ENCODE assay signal across 9 cellular contexts in genomic region chr15:74373056-74373650, GRCh38. TPM values are rescaled to one million over a fixed set of nuclear protein-coding genes. Genes with fewer than 3 reads are reported as not detected.
A peak's percentile ranks its signal among the peaks of the same experiment; 100 is the strongest.
DNase-seq lines count a peak whose midpoint lies in the region; ATAC-seq, FAIRE-seq and TF ChIP-seq lines count a peak whose summit lies in the region.
"Had no signal": no experiment of that assay in that cellular context is flagged by ENCODE, and none has a peak within 500 bp of the region (broad histone marks: within the 10 kb centered on the region; RNA-seq: fewer than 3 reads in every experiment).

No MANE protein-coding gene starts in this region.

- H2BK120ac ChIP-seq in H1 (replicated peaks; ENCODE audit: low read depth, low read length): no peak overlapping the region

- no peak for TF ChIP-seq EP300 in H1 (IDR thresholded peaks at IDR 0.05; ENCODE audit: borderline replicate concordance in 1 of 2, low read depth in 2 of 2, low read length in 2 of 2)

- H2BK20ac ChIP-seq in H1 (ENCODE audit: low read length): peak overlapping the region; percentile 43; the same call in 1 of the 2 replicates

- DNase-seq in activated CD8-positive, alpha-beta memory T cell treated with anti-CD3 and anti-CD28 coated beads, Interleukin-2, amount 50 U/mL, for 4 hours: peak; percentile 14
- DNase-seq in activated CD8-positive, alpha-beta memory T cell treated with anti-CD3 and anti-CD28 coated beads, Interleukin-2, amount 50 U/mL, for 48 hours: no peak
- DNase-seq in PC-3: no peak
- DNase-seq in H1 (ENCODE audit: low read depth in 1 of 2, low spot score in 2 of 2): no peak
- DNase-seq in stimulated activated effector memory CD8-positive, alpha-beta T cell treated with anti-CD3 and anti-CD28 coated beads, Interleukin-12 subunit alpha, Interleukin-12 subunit beta, amount 100 ng/mL, for 72 hours (ENCODE audit: low spot score in 2 of 2): no peak
- no peak for DNase-seq in NCI-H2107 (lab: John Stamatoyannopoulos, UW)
- no peak for DNase-seq in spleen

- H3K9me3 ChIP-seq in PC-3 (ENCODE audit: low read length) (no peaks in the 10 kb centered on the region), H1 (ENCODE audit: insufficient read depth in 2 of 2, low read depth in 1 of 2, low read length in 1 of 2) (no peaks in the 10 kb centered on the region), spleen (no peaks in the 10 kb centered on the region)

- WGBS in H1 (ENCODE audit: extremely low coverage in 1 of 2, insufficient coverage in 1 of 2, insufficient read length in 1 of 2, insufficient replicate concordance in 2 of 2, low coverage in 1 of 2, low lambda C conversion rate in 2 of 2, missing lambda C conversion rate in 1 of 2), 2 experiments: 71% methylated on average over 13 of the region's 13 CpGs; no CpG with 5 or more reads in 1 of the 2 experiments
- 56 to 70% (median 63%) methylated on average over 13 of the region's 13 CpGs for WGBS in spleen, 5 donors

- peak overlapping the region; percentile 75 for H4K91ac ChIP-seq in H1 (replicated peaks; ENCODE audit: insufficient read length, low read length)

- H3K36me3 Mint-ChIP-seq in stimulated activated effector memory CD8-positive, alpha-beta T cell treated with anti-CD3 and anti-CD28 coated beads, Interleukin-12 subunit alpha, Interleukin-12 subunit beta, amount 100 ng/mL, for 72 hours: no peaks in the 10 kb centered on the region

- no peak overlapping the region for H3K23ac ChIP-seq in H1 (ENCODE audit: insufficient read length)

- no peak overlapping the region for H3K14ac ChIP-seq in H1 (ENCODE audit: insufficient read length)

- ATAC-seq in PC-3: no peak
- no peak for ATAC-seq in stimulated activated effector memory CD8-positive, alpha-beta T cell treated with anti-CD3 and anti-CD28 coated beads, Interleukin-12 subunit alpha, Interleukin-12 subunit beta, amount 100 ng/mL, for 72 hours
- ATAC-seq in GM18909 (IDR thresholded peaks at IDR 0.05; ENCODE audit: poor library complexity, unreplicated experiment): no peak

- POLR2A ChIA-PET in PC-3 (lab: Charles Lee; ENCODE audit: unreplicated experiment): no interaction called here
- POLR2A ChIA-PET in H1 (lab: Charles Lee; ENCODE audit: partially characterized antibody): interaction anchor here (0.7 to 3.1 kb wide), 2 partner anchors 10 to 387 kb away, joined by 3 to 9 read pairs; no protein-coding TSS in a partner anchor

- no peaks in the 10 kb centered on the region for H3K79me2 ChIP-seq in PC-3 (ENCODE audit: low read length)
- no peaks in the 10 kb centered on the region for H3K79me2 ChIP-seq in H1 (ENCODE audit: control insufficient read depth in 1 of 2, insufficient read depth in 2 of 2, low read length in 2 of 2)

- peak overlapping the region; percentile 81; the same call in 1 of the 2 replicates for H2BK5ac ChIP-seq in H1 (ENCODE audit: low read depth, low read length)

- peak overlapping the region; percentile 79 for H3K4ac ChIP-seq in H1 (replicated peaks; ENCODE audit: insufficient read length, low read depth, low read length)

- no peak overlapping the region for H3K9ac ChIP-seq in PC-3 (ENCODE audit: low read length)
- H3K9ac ChIP-seq in H1 (replicated peaks in 1 of 4; ENCODE audit: extremely low read depth in 1 of 4, low read depth in 3 of 4, low read length in 3 of 4): no peak overlapping the region

- H3K4me3 Mint-ChIP-seq in stimulated activated effector memory CD8-positive, alpha-beta T cell treated with anti-CD3 and anti-CD28 coated beads, Interleukin-12 subunit alpha, Interleukin-12 subunit beta, amount 100 ng/mL, for 72 hours: peak overlapping the region; percentile 82

- H3K9me2 ChIP-seq in PC-3 (replicated peaks; ENCODE audit: low read length): no peaks in the 10 kb centered on the region

- H3K79me1 ChIP-seq in H1 (ENCODE audit: low read depth, low read length): no peaks in the 10 kb centered on the region; the same call in 1 of the 2 replicates

- H3K27me3 ChIP-seq in PC-3 (ENCODE audit: low read length): peaks cover 11% of the 10 kb centered on the region
- H3K27me3 ChIP-seq in H1 (replicated peaks in 1 of 4; ENCODE audit: control insufficient read depth in 3 of 4, extremely low read depth in 1 of 4, insufficient read depth in 3 of 4, low read length in 3 of 4): peaks cover 0 to 3% (median 0%) of the 10 kb centered on the region in 4 experiments; a peak in 3 of 7 replicates
- peaks cover 0 to 14% (median 0%) of the 10 kb centered on the region in 7 donors for H3K27me3 ChIP-seq in spleen (replicated peaks in 1 of 7)
- H3K27me3 ChIP-seq: cardiac muscle cell had no signal

- H3K4me3 ChIP-seq in PC-3 (ENCODE audit: low read length): peak overlapping the region; percentile 85; the same call in 1 of the 2 replicates
- peak overlapping the region in 2 of 4 experiments; percentile 59 to 74; a peak in 2 of 8 replicates for H3K4me3 ChIP-seq in H1 (ENCODE audit: extremely low read depth in 1 of 4, insufficient read depth in 2 of 4, low read depth in 3 of 4, low read length in 4 of 4)
- peak overlapping the region in 4 of 8 donors; percentile 60 to 92 (median 78) for H3K4me3 ChIP-seq in spleen

- peak overlapping the region; percentile 100 for H3K4me2 ChIP-seq in PC-3 (ENCODE audit: low read length)
- peak overlapping the region; percentile 76 to 99; a peak in 3 of 4 replicates for H3K4me2 ChIP-seq in H1 (ENCODE audit: insufficient read depth in 1 of 2, low read depth in 2 of 2, low read length in 2 of 2)

- H2AK5ac ChIP-seq in H1 (ENCODE audit: low read depth, low read length): peak overlapping the region; percentile 57; the same call in 1 of the 2 replicates

- peak overlapping the region; percentile 73; the same call in 1 of the 2 replicates for H3K18ac ChIP-seq in H1 (ENCODE audit: extremely low read depth, low read length)

- BruUV-seq in PC-3 (replicated peaks; lab: Mats Ljungman, UMichigan): no TSS peak

- peaks cover 22% of the 10 kb centered on the region for H3K4me1 Mint-ChIP-seq in stimulated activated effector memory CD8-positive, alpha-beta T cell treated with anti-CD3 and anti-CD28 coated beads, Interleukin-12 subunit alpha, Interleukin-12 subunit beta, amount 100 ng/mL, for 72 hours

- no peak overlapping the region for H4K5ac ChIP-seq in H1 (ENCODE audit: insufficient read length, low read depth, low read length)

- no peak overlapping the region for H3K27ac ChIP-seq in PC-3 (ENCODE audit: low read length)
- no peak overlapping the region for H3K27ac ChIP-seq in H1 (ENCODE audit: low read depth, low read length)
- peak overlapping the region in 3 of 8 donors; percentile 43 to 86 (median 85) for H3K27ac ChIP-seq in spleen
- H3K27ac ChIP-seq: cardiac muscle cell had no signal

- no peaks in the 10 kb centered on the region for H3K9me3 Mint-ChIP-seq in stimulated activated effector memory CD8-positive, alpha-beta T cell treated with anti-CD3 and anti-CD28 coated beads, Interleukin-12 subunit alpha, Interleukin-12 subunit beta, amount 100 ng/mL, for 72 hours

- H3F3A ChIP-seq in PC-3 (ENCODE audit: low read length, unreplicated experiment): no peaks in the 10 kb centered on the region

- no peak overlapping the region for H3K56ac ChIP-seq in H1 (replicated peaks; ENCODE audit: insufficient read length, low read depth, low read length)

- no peak for FAIRE-seq in H1 (lab: Jason Lieb, UNC)

- no peaks in the 10 kb centered on the region for H3K36me3 ChIP-seq in PC-3 (ENCODE audit: low read depth, low read length)
- no peaks in the 10 kb centered on the region for H3K36me3 ChIP-seq in H1 (ENCODE audit: control insufficient read depth in 2 of 4, insufficient read depth in 4 of 4, low read length in 3 of 4)
- no peaks in the 10 kb centered on the region for H3K36me3 ChIP-seq in spleen
- H3K36me3 ChIP-seq: cardiac muscle cell had no signal

- peaks cover 8% of the 10 kb centered on the region for H3K4me1 ChIP-seq in PC-3 (ENCODE audit: insufficient read depth, low read length)
- peaks cover 4 to 13% (median 8%) of the 10 kb centered on the region in 4 experiments for H3K4me1 ChIP-seq in H1 (replicated peaks in 1 of 4; ENCODE audit: control insufficient read depth in 3 of 4, insufficient read depth in 4 of 4, low read length in 3 of 4)
- H3K4me1 ChIP-seq in spleen: peaks cover 10 to 31% (median 23%) of the 10 kb centered on the region in 6 donors

- peak overlapping the region; percentile 87 for H2BK12ac ChIP-seq in H1 (ENCODE audit: low read depth, low read length)

- no peak for TF ChIP-seq RAD21 in H1 (IDR thresholded peaks at IDR 0.05 in 1 of 2, conservative IDR thresholded peaks at IDR 0.05 in 1 of 2; ENCODE audit: low read depth in 2 of 2, low read length in 2 of 2)

- peak overlapping the region; percentile 98; the same call in 1 of the 2 replicates for H2BK15ac ChIP-seq in H1 (ENCODE audit: low read length)

- CTCF ChIA-PET in PC-3 (lab: Charles Lee): interaction anchor here (0.7 kb wide), 1 partner anchor 246 kb away, joined by 3 read pairs; no protein-coding TSS in a partner anchor
- CTCF ChIA-PET in H1 (lab: Charles Lee; ENCODE audit: partially characterized antibody): interaction anchor here (0.9 to 36.8 kb wide), 19 partner anchors 11 to 357 kb away, joined by 3 to 1311 read pairs (median 6); partner anchors contain the start of genes CLK3 and SEMA7A

- peak overlapping the region; percentile 64 for H3K27ac Mint-ChIP-seq in stimulated activated effector memory CD8-positive, alpha-beta T cell treated with anti-CD3 and anti-CD28 coated beads, Interleukin-12 subunit alpha, Interleukin-12 subunit beta, amount 100 ng/mL, for 72 hours

- H3K23me2 ChIP-seq in H1 (ENCODE audit: low read depth, low read length): peaks cover 6% of the 10 kb centered on the region; the same call in 1 of the 2 replicates

- no peak overlapping the region; the same call in 1 of the 2 replicates for H4K8ac ChIP-seq in H1 (ENCODE audit: extremely low read depth, insufficient read depth, low read length)

- TF ChIP-seq POLR2A in H1 (IDR thresholded peaks at IDR 0.05; ENCODE audit: control extremely low read depth in 1 of 2, low read depth in 2 of 2, low read length in 2 of 2) (no peak), spleen (IDR thresholded peaks at IDR 0.05) (no peak)

- H2AFZ ChIP-seq in PC-3 (ENCODE audit: low read length) (peak overlapping the region; percentile 9; the same call in 1 of the 2 replicates), H1 (ENCODE audit: low read length) (peak overlapping the region; percentile 92)

- TF ChIP-seq CTCF in PC-3 (conservative IDR thresholded peaks at IDR 0.05; ENCODE audit: low read depth, low read length): no peak
- no peak for TF ChIP-seq CTCF in H1 (IDR thresholded peaks at IDR 0.05; ENCODE audit: control extremely low read depth in 1 of 3, insufficient read depth in 1 of 3, low read depth in 1 of 3, low read length in 3 of 3)
- no peak for TF ChIP-seq CTCF in spleen (IDR thresholded peaks at IDR 0.05 in 8 of 11, conservative IDR thresholded peaks at IDR 0.05 in 3 of 11)

- no peaks in the 10 kb centered on the region for H4K20me1 ChIP-seq in PC-3 (ENCODE audit: low read length)
- no peaks in the 10 kb centered on the region for H4K20me1 ChIP-seq in H1 (replicated peaks in 1 of 2; ENCODE audit: control insufficient read depth in 1 of 2, insufficient read depth in 2 of 2, low read length in 2 of 2)

- intact Hi-C loops in PC-3 (cut with micrococcal nuclease) (loop anchor here (5.0 kb wide), 2 partner anchors 244 to 259 kb away; partner anchors contain the start of gene CLK3), spleen (cut with DNase I; ENCODE audit: low total_unique reads) (loop anchor here (5.0 kb wide), 3 partner anchors 164 to 394 kb away; no protein-coding TSS in a partner anchor)

RNA-seq across cellular contexts. Expression of gene CYP11A1, which starts 5.7 kb away (rescaled TPM):
- total RNA-seq in PC-3 (2014; rRNA removed) (0.18 TPM in 1 of 2 replicates, not detected in the other), spleen (10 to 100 TPM in 1 of 7 donors, 1 to 10 TPM in 6; 3.2 to 14.3 (median 5.0) TPM)
- total RNA-seq in H1 (2021; fragmentation: NEBNext Ultra II Directional; extraction: Animal tissue kit (Norgen Biotek cat#: 25700)): 1.9 and 3.3 TPM in 2 replicates
- polyA plus RNA-seq in H1 (2011; rRNA removed) (7.2 and 7.5 TPM in 2 replicates), spleen (1 to 10 TPM; 1.6 to 3.6 (median 1.7) TPM)
- 6.9 TPM for polyA plus RNA-seq in H1 (2011; cell fraction: cytosol; rRNA removed)
- 7.1 TPM for polyA plus RNA-seq in H1 (2011; cell fraction: nucleus; rRNA removed)
- 3.6 to 5.9 TPM (median 4.9 TPM) in 4 replicates for polyA plus RNA-seq in H1 (2012, experiment 1 of 2)
- 4.9 TPM for polyA plus RNA-seq in H1 (2012, experiment 2 of 2)
- 2.0 TPM for polyA plus RNA-seq in H1 (2013, experiment 1 of 2)
- 2.0 TPM for polyA plus RNA-seq in H1 (2013, experiment 2 of 2)
- polyA minus RNA-seq in H1 (2011; rRNA and poly(A)+ RNA removed): 6.3 and 7.6 TPM in 2 replicates
- polyA minus RNA-seq in H1 (2011; cell fraction: cytosol; rRNA and poly(A)+ RNA removed): 4.3 TPM
- polyA minus RNA-seq in H1 (2011; cell fraction: nucleus; rRNA and poly(A)+ RNA removed): 2.8 TPM
